ENCODE assay signal across 16 cellular contexts in the genomic region with DNA sequence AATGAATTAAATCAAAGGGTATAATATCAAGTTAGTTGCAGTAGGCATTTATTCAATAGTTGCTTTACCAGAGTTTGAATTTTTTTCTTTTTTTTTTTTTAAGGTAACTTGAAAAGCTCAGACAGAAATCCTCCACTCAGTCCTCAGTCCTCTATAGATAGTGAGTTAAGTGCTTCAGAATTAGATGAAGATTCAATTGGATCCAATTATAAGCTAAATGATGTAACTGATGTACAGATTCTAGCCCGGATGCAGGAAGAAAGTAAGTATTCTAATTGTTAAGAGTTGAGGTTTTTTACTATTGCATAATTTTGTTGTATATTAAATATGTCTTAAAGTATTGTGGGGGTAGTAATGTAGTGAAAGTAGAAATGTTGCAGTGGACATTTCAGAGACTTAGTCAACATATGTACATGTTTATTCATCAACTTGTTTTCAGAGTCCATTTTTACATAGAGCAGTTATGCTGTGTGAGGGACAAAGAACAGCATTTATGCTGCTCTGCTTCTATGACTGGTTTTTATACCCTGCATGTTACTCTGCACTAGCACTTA.
"Had no signal": no experiment of that assay in that cellular context is flagged by ENCODE, and none has a peak within 500 bp of the region (broad histone marks: within the 10 kb centered on the region; RNA-seq: fewer than 3 reads in every experiment).

No MANE protein-coding gene starts in this region.

- H3K27me3 ChIP-seq: pancreas, suprapubic skin had no signal

- H3K4me3 ChIP-seq: pancreas, suprapubic skin had no signal

- DNase-seq: activated CD4-positive, alpha-beta T cell treated with anti-CD3 and anti-CD28 coated beads for 48 hours; activated CD8-positive, alpha-beta memory T cell treated with anti-CD3 and anti-CD28 coated beads, Interleukin-2, amount 50 U/mL, for 48 hours; activated CD8-positive, alpha-beta T cell treated with anti-CD3 and anti-CD28 coated beads, Interleukin-2, amount 10 ng/mL, durations not matched to agents 7 days and 5 days; activated naive CD4-positive, alpha-beta T cell treated with Interleukin-2 at 50 U/mL for 16 hours; activated naive CD8-positive, alpha-beta T cell treated with anti-CD3 and anti-CD28 coated beads, Interleukin-2, amount 50 U/mL, for 24 hours; central memory CD4-positive, alpha-beta T cell; cortex of kidney; effector CD8-positive, alpha-beta T cell; pancreas; stimulated activated CD4-positive, alpha-beta T cell treated with anti-CD3 and anti-CD28 coated beads, Interleukin-2, amount 100 ng/mL, for 48 hours; stimulated activated CD8-positive, alpha-beta memory T cell treated with anti-CD3 and anti-CD28 coated beads, Interleukin-4, amount 100 ng/mL, for 48 hours; stimulated activated naive CD8-positive, alpha-beta T cell treated with anti-CD3 and anti-CD28 coated beads, Interleukin-15, Interleukin-2, amounts not matched to agents 100 U/mL and 50 U/mL, for 24 hours; T-cell; WERI-Rb-1 had no signal

- H3K9me3 ChIP-seq: pancreas, suprapubic skin had no signal

- FAIRE-seq: islet of Langerhans had no signal

- H3K27ac ChIP-seq: pancreas, suprapubic skin, WERI-Rb-1 had no signal
